Comparison of ENCODE assay signal across 13 cellular contexts in genomic region chr5:35668320-35668719, GRCh38.
"Had no signal": no experiment of that assay in that cellular context is flagged by ENCODE, and none has a peak within 500 bp of the region (broad histone marks: within the 10 kb centered on the region; RNA-seq: fewer than 3 reads in every experiment).

No MANE protein-coding gene starts in this region.

- H3K9me3 Mint-ChIP-seq: natural killer cell treated with Interleukin-12 subunit alpha and Interleukin-12 subunit beta and Interleukin-15 and Interleukin-18, amount 100 ng/mL, for 72 hours had no signal

- H3K4me3 Mint-ChIP-seq: natural killer cell treated with Interleukin-12 subunit alpha and Interleukin-12 subunit beta and Interleukin-15 and Interleukin-18, amount 100 ng/mL, for 72 hours had no signal

- H3K27me3 Mint-ChIP-seq: natural killer cell treated with Interleukin-12 subunit alpha and Interleukin-12 subunit beta and Interleukin-15 and Interleukin-18, amount 100 ng/mL, for 72 hours had no signal

- ATAC-seq: activated CD4-positive, CD25-positive, alpha-beta regulatory T cell treated with anti-CD3 and anti-CD28 coated beads, Interleukin-2, amount 50 U/mL, for 24 hours; gastroesophageal sphincter; left lung; mucosa of descending colon; psoas muscle; right lobe of liver had no signal

- H3K27ac Mint-ChIP-seq: natural killer cell treated with Interleukin-12 subunit alpha and Interleukin-12 subunit beta and Interleukin-15 and Interleukin-18, amount 100 ng/mL, for 72 hours had no signal

- DNase-seq: activated CD8-positive, alpha-beta memory T cell treated with anti-CD3 and anti-CD28 coated beads for 24 hours; amygdala; brain microvascular endothelial cell; cerebellar nuclear complex; dermis blood vessel endothelial cell; left lung; mucosa of descending colon; psoas muscle; right lobe of liver; transverse colon had no signal
